In the genomic region with DNA sequence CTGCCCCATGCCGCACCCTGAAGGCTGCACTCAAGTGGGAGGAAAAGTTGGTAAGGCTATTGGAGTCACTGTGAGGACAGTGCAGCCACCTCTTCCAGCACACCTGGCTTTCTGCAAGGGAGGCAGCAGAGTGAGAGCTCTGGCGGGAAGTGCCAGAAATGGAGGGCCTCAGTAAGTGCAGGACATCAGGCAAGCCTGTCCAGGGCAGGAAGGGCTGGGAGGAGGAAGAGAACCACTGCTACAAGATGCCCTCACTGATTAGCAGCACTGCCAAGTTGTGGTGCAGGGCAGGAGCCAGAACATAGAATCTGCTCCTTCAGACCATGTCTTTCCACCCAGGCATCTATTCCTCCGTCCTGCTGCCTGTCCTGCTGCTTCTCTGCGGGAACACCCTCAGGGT, we compare ENCODE assay signal across 1 cellular context.
TF ChIP-seq lines count a peak whose summit lies in the region.

No MANE protein-coding gene starts in this region.

TF ChIP-seq in K562, 482 proteins besides CTCF, POLR2A, EP300 and RAD21 (continued from another document and continues in another):
- TF ChIP-seq ZNF407 (IDR thresholded peaks at IDR 0.05; ENCODE audit: low read depth) (no peak), RBM17 (IDR thresholded peaks at IDR 0.05; ENCODE audit: borderline replicate concordance, low read depth, low read length) (no peak), KLF10 (CRISPR knock-in tag; IDR thresholded peaks at IDR 0.05) (no peak), ZNF696 (CRISPR knock-in tag; conservative IDR thresholded peaks at IDR 0.05) (no peak), BHLHE40 (IDR thresholded peaks at IDR 0.05; ENCODE audit: low read length) (no peak), DIDO1 (tag; IDR thresholded peaks at IDR 0.05; ENCODE audit: low read depth) (no peak), SIN3A (IDR thresholded peaks at IDR 0.05; ENCODE audit: borderline replicate concordance in 2 of 2, control insufficient read depth in 1 of 2, low read depth in 2 of 2, low read length in 2 of 2) (no peak), BRD9 (IDR thresholded peaks at IDR 0.05; ENCODE audit: low read depth, partially characterized antibody) (no peak), ZNF449 (CRISPR knock-in tag; IDR thresholded peaks at IDR 0.05) (no peak), MTF1 (CRISPR knock-in tag; IDR thresholded peaks at IDR 0.05; ENCODE audit: borderline replicate concordance) (no peak), SOX6 (IDR thresholded peaks at IDR 0.05) (no peak), TAF9B (IDR thresholded peaks at IDR 0.05; ENCODE audit: partially characterized antibody) (no peak)
- TF ChIP-seq, protein P1, sequence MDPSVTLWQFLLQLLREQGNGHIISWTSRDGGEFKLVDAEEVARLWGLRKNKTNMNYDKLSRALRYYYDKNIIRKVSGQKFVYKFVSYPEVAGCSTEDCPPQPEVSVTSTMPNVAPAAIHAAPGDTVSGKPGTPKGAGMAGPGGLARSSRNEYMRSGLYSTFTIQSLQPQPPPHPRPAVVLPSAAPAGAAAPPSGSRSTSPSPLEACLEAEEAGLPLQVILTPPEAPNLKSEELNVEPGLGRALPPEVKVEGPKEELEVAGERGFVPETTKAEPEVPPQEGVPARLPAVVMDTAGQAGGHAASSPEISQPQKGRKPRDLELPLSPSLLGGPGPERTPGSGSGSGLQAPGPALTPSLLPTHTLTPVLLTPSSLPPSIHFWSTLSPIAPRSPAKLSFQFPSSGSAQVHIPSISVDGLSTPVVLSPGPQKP (CRISPR knock-in tag; IDR thresholded peaks at IDR 0.05) = no peak
- TF ChIP-seq, protein P2, sequence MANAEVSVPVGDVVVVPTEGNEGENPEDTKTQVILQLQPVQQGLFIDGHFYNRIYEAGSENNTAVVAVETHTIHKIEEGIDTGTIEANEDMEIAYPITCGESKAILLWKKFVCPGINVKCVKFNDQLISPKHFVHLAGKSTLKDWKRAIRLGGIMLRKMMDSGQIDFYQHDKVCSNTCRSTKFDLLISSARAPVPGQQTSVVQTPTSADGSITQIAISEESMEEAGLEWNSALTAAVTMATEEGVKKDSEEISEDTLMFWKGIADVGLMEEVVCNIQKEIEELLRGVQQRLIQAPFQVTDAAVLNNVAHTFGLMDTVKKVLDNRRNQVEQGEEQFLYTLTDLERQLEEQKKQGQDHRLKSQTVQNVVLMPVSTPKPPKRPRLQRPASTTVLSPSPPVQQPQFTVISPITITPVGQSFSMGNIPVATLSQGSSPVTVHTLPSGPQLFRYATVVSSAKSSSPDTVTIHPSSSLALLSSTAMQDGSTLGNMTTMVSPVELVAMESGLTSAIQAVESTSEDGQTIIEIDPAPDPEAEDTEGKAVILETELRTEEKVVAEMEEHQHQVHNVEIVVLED (CRISPR knock-in tag; IDR thresholded peaks at IDR 0.05) = no peak
- TF ChIP-seq, protein P3, sequence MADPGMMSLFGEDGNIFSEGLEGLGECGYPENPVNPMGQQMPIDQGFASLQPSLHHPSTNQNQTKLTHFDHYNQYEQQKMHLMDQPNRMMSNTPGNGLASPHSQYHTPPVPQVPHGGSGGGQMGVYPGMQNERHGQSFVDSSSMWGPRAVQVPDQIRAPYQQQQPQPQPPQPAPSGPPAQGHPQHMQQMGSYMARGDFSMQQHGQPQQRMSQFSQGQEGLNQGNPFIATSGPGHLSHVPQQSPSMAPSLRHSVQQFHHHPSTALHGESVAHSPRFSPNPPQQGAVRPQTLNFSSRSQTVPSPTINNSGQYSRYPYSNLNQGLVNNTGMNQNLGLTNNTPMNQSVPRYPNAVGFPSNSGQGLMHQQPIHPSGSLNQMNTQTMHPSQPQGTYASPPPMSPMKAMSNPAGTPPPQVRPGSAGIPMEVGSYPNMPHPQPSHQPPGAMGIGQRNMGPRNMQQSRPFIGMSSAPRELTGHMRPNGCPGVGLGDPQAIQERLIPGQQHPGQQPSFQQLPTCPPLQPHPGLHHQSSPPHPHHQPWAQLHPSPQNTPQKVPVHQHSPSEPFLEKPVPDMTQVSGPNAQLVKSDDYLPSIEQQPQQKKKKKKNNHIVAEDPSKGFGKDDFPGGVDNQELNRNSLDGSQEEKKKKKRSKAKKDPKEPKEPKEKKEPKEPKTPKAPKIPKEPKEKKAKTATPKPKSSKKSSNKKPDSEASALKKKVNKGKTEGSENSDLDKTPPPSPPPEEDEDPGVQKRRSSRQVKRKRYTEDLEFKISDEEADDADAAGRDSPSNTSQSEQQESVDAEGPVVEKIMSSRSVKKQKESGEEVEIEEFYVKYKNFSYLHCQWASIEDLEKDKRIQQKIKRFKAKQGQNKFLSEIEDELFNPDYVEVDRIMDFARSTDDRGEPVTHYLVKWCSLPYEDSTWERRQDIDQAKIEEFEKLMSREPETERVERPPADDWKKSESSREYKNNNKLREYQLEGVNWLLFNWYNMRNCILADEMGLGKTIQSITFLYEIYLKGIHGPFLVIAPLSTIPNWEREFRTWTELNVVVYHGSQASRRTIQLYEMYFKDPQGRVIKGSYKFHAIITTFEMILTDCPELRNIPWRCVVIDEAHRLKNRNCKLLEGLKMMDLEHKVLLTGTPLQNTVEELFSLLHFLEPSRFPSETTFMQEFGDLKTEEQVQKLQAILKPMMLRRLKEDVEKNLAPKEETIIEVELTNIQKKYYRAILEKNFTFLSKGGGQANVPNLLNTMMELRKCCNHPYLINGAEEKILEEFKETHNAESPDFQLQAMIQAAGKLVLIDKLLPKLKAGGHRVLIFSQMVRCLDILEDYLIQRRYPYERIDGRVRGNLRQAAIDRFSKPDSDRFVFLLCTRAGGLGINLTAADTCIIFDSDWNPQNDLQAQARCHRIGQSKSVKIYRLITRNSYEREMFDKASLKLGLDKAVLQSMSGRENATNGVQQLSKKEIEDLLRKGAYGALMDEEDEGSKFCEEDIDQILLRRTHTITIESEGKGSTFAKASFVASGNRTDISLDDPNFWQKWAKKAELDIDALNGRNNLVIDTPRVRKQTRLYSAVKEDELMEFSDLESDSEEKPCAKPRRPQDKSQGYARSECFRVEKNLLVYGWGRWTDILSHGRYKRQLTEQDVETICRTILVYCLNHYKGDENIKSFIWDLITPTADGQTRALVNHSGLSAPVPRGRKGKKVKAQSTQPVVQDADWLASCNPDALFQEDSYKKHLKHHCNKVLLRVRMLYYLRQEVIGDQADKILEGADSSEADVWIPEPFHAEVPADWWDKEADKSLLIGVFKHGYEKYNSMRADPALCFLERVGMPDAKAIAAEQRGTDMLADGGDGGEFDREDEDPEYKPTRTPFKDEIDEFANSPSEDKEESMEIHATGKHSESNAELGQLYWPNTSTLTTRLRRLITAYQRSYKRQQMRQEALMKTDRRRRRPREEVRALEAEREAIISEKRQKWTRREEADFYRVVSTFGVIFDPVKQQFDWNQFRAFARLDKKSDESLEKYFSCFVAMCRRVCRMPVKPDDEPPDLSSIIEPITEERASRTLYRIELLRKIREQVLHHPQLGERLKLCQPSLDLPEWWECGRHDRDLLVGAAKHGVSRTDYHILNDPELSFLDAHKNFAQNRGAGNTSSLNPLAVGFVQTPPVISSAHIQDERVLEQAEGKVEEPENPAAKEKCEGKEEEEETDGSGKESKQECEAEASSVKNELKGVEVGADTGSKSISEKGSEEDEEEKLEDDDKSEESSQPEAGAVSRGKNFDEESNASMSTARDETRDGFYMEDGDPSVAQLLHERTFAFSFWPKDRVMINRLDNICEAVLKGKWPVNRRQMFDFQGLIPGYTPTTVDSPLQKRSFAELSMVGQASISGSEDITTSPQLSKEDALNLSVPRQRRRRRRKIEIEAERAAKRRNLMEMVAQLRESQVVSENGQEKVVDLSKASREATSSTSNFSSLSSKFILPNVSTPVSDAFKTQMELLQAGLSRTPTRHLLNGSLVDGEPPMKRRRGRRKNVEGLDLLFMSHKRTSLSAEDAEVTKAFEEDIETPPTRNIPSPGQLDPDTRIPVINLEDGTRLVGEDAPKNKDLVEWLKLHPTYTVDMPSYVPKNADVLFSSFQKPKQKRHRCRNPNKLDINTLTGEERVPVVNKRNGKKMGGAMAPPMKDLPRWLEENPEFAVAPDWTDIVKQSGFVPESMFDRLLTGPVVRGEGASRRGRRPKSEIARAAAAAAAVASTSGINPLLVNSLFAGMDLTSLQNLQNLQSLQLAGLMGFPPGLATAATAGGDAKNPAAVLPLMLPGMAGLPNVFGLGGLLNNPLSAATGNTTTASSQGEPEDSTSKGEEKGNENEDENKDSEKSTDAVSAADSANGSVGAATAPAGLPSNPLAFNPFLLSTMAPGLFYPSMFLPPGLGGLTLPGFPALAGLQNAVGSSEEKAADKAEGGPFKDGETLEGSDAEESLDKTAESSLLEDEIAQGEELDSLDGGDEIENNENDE (IDR thresholded peaks at IDR 0.05; ENCODE audit: low read depth, low read length) = no peak
